Comparison of ENCODE assay signal across 1 cellular context in the genomic region with DNA sequence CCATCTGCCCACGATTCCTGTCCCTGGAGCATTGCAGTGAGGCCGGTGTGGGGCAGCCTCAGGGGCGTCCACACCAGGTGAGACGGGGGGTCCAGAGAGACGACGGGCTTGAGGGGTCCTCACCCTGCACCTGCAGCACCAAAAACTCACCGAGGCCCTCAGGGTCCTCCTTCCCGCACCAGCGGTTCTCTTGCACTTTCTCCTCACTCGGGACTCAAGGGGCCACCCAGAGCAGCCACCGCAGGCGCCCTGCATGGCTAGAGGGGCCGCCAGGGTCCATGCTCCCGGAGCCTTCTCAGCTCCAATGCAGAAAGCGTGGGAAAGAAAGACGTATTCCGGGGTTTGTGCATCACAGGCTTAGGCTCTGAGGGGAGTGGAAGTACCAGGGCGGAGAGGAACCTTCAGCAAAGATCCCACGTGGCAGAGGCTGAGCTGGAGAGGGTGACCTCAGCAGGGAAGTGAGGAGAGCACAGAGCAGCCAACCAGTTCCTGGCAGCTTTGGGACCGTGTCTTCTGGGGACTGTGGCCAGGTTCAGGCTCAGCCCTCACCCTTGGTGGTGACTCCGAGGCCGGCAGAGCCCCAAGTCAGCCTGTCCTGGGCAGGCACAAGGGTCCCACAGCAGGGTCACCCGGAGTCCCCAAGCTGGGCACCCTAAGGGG.
TF ChIP-seq lines count a peak whose summit lies in the region.

No MANE protein-coding gene starts in this region.

TF ChIP-seq in K562, 482 proteins besides CTCF, POLR2A, EP300 and RAD21:
- TF ChIP-seq RFX1 (IDR thresholded peaks at IDR 0.05) (no peak), SIN3B (IDR thresholded peaks at IDR 0.05; ENCODE audit: low read depth) (no peak), ELF1 (tag; IDR thresholded peaks at IDR 0.05) (no peak)
